Comparison of ENCODE assay signal across 4 cellular contexts in the genomic region with DNA sequence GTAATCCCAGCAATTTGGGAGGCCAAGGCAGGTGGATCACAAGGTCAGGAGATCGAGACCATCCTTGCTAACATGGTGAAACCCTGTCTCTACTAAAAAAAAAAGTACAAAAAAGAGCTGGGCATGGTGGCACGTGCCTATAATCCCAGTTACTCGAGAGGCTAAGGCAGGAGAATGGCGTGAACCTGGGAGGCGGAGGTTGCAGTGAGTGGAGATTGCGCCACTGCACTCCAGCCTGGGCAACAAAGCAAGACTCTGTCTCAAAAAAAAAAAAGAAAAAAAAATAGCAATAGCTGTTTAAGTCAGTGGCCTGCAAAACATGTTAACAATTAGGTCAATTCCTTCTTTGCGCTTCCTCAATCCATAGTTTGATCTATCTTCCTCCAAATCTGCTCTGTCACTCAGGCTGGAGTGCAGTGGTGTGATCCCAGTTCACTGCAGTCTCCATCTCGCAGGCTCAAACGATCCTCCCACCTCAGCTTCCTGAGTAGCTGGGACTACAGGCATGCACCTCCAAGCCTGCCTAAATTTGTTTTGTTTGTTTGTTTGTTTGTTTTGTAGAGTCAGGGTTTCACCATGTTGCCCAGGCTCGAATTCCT. TPM values are rescaled to one million over a fixed set of nuclear protein-coding genes. Genes with fewer than 3 reads are reported as not detected.
DNase-seq lines count a peak whose midpoint lies in the region; ATAC-seq, FAIRE-seq and TF ChIP-seq lines count a peak whose summit lies in the region.
"Not testable (repeated sequence)": the region's sequence is repeated elsewhere in the genome, so short reads cannot be mapped to it uniquely, and the experiment has no call there.
"Had no signal": no experiment of that assay in that cellular context is flagged by ENCODE, and none has a peak within 500 bp of the region (broad histone marks: within the 10 kb centered on the region; RNA-seq: fewer than 3 reads in every experiment).

No MANE protein-coding gene starts in this region.

- H3K27ac Mint-ChIP-seq in H9 = not testable (repeated sequence)

- not testable (repeated sequence) for H3K23ac ChIP-seq in H9 (ENCODE audit: insufficient read length, low read depth, low read length); mesenchymal stem cell (ENCODE audit: low read length in 2 of 2)

- H3K27me3 Mint-ChIP-seq in H9 (ENCODE audit: low read depth) = peaks cover 10% of the 10 kb centered on the region

- H2BK12ac ChIP-seq in H9 (ENCODE audit: insufficient read length, low read depth, low read length) = not testable (repeated sequence)
- H2BK12ac ChIP-seq in mesenchymal stem cell (ENCODE audit: low read length in 2 of 2) = peak overlapping the region in 1 of 2 experiments; percentile 80

- not testable (repeated sequence) for H3T11ph ChIP-seq in H9 (ENCODE audit: low read length)

- not testable (repeated sequence) for H3K9me3 ChIP-seq in H9 (ENCODE audit: control insufficient read depth, low read depth, low read length); K562 (replicated peaks; ENCODE audit: control insufficient read depth, insufficient read depth, low read depth, low read length); mesenchymal stem cell (ENCODE audit: control insufficient read depth, low read length)

- H2BK20ac ChIP-seq in H9 (ENCODE audit: low read depth, low read length, poor library complexity, severe bottlenecking) = not testable (repeated sequence)

- not testable (repeated sequence) for H3K4me3 ChIP-seq in K562; mesenchymal stem cell (ENCODE audit: insufficient read depth in 1 of 2, low read depth in 1 of 2, low read length in 2 of 2)

- not testable (repeated sequence) for H2AK5ac ChIP-seq in H9 (ENCODE audit: insufficient read length, low read length); mesenchymal stem cell (ENCODE audit: low read length, severe bottlenecking)

- H3K4me1 ChIP-seq in H9 (ENCODE audit: insufficient read depth, low read length); mesenchymal stem cell (ENCODE audit: control insufficient read depth, insufficient read depth, low read depth, low read length): not testable (repeated sequence)
- peaks cover 11 to 12% of the 10 kb centered on the region in 2 experiments for H3K4me1 ChIP-seq in K562 (replicated peaks in 1 of 2; ENCODE audit: control insufficient read depth in 2 of 2, insufficient read depth in 2 of 2, low read length in 2 of 2)

- H4K20me1 ChIP-seq in H9 (ENCODE audit: control insufficient read depth, insufficient read depth, insufficient read length); K562 (replicated peaks; ENCODE audit: control insufficient read depth, insufficient read depth, low read length): not testable (repeated sequence)

- H3K4me3 Mint-ChIP-seq in H9 = not testable (repeated sequence)

- not testable (repeated sequence) for H3K56ac ChIP-seq in H9 (ENCODE audit: insufficient read length, low read depth, low read length)

- BruUV-seq in K562 (replicated peaks; lab: Mats Ljungman, UMichigan) = not testable (repeated sequence)

- H3K9me3 Mint-ChIP-seq in H9 = peaks cover 16 to 20% of the 10 kb centered on the region in 2 experiments

- H3K36me3 Mint-ChIP-seq in H9 (ENCODE audit: insufficient read depth in 1 of 3, low read depth in 3 of 3) = peaks cover 3 to 17% (median 11%) of the 10 kb centered on the region in 3 experiments; a peak in 6 of 7 replicates

- not testable (repeated sequence) for H3K27ac ChIP-seq in H9 (ENCODE audit: insufficient read length, low read depth, low read length); K562 (ENCODE audit: extremely low read depth, low read depth, low read length); mesenchymal stem cell (ENCODE audit: low read length, poor library complexity, severe bottlenecking)

- H2BK120ac ChIP-seq in H9 (ENCODE audit: low read depth, low read length, poor library complexity, severe bottlenecking); mesenchymal stem cell (ENCODE audit: low read depth, low read length): not testable (repeated sequence)

- H3K36me3 ChIP-seq in K562 (ENCODE audit: control insufficient read depth, insufficient read depth, low read length); mesenchymal stem cell (ENCODE audit: control insufficient read depth in 1 of 2, insufficient read depth in 2 of 2, low read depth in 1 of 2, low read length in 2 of 2): not testable (repeated sequence)

- H3K9ac ChIP-seq in H9 (ENCODE audit: extremely low read depth, insufficient read length, low read length); K562 (ENCODE audit: insufficient read depth in 1 of 2, low read depth in 2 of 2, low read length in 2 of 2); mesenchymal stem cell (ENCODE audit: low read length): not testable (repeated sequence)

- not testable (repeated sequence) for H2BK5ac ChIP-seq in H9 (ENCODE audit: insufficient read length, low read length); mesenchymal stem cell (ENCODE audit: low read depth, low read length, poor library complexity, severe bottlenecking)

- H3K79me1 ChIP-seq in H9 (ENCODE audit: insufficient read depth, low read depth, low read length, poor library complexity, severe bottlenecking); mesenchymal stem cell (replicated peaks; ENCODE audit: low read length, poor library complexity, severe bottlenecking): not testable (repeated sequence)

- DNase-seq in H9; K562 (ENCODE audit: extremely low read depth in 1 of 4, low spot score in 3 of 4); mesenchymal stem cell: not testable (repeated sequence)

- not testable (repeated sequence) for H3K27me3 ChIP-seq in H9 (ENCODE audit: insufficient read depth, low read length); K562 (ENCODE audit: control insufficient read depth in 2 of 2, insufficient read depth in 2 of 2, low read length in 2 of 2); mesenchymal stem cell (ENCODE audit: control insufficient read depth in 1 of 2, insufficient read depth in 1 of 2, low read length in 2 of 2)

- TF ChIP-seq RAD21 in K562 (CRISPR knock-in tag; conservative IDR thresholded peaks at IDR 0.05 in 1 of 2, IDR thresholded peaks at IDR 0.05 in 1 of 2) = not testable (repeated sequence)

- ATAC-seq in K562 = peak; percentile 49; the same call in 2 of the 3 replicates

- H3K4me1 Mint-ChIP-seq in H9 = peaks cover 25 to 27% of the 10 kb centered on the region in 2 experiments

- in situ Hi-C loops in K562 (cut with MboI) = not testable (repeated sequence)

- not testable (repeated sequence) for TF ChIP-seq CTCF in H9 (conservative IDR thresholded peaks at IDR 0.05); K562 (IDR thresholded peaks at IDR 0.05 in 2 of 3, conservative IDR thresholded peaks at IDR 0.05 in 1 of 3; ENCODE audit: insufficient read depth in 2 of 3, low read depth in 1 of 3, low read length in 3 of 3)

- CTCF ChIA-PET in K562 (lab: Yijun Ruan, JAX; ENCODE audit: low intra/inter-chr PET ratio) = not testable (repeated sequence)

- not testable (repeated sequence) for H4K8ac ChIP-seq in H9 (replicated peaks; ENCODE audit: insufficient read length, low read depth, low read length)
- H4K8ac ChIP-seq in mesenchymal stem cell (ENCODE audit: low read length) = peak overlapping the region; percentile 12

- peak overlapping the region; percentile 34 for H3K18ac ChIP-seq in H9 (ENCODE audit: insufficient read length, low read depth, low read length)
- not testable (repeated sequence) for H3K18ac ChIP-seq in mesenchymal stem cell (ENCODE audit: low read depth in 1 of 2, low read length in 2 of 2)

- intact Hi-C loops in K562 (cut with micrococcal nuclease) = not testable (repeated sequence)

- POLR2A ChIA-PET in K562 (lab: Yijun Ruan, JAX) = interaction anchor here (1.1 kb wide), 1 partner anchor 10 kb away, joined by 5 read pairs; no protein-coding TSS in a partner anchor

- H2BK15ac ChIP-seq in H9 (ENCODE audit: low read depth, low read length); mesenchymal stem cell (ENCODE audit: low read depth, poor library complexity, severe bottlenecking): not testable (repeated sequence)

- H3K4me2 ChIP-seq in H9 (ENCODE audit: insufficient read depth, insufficient read length, low read length); K562 (ENCODE audit: insufficient read depth, low read length); mesenchymal stem cell (ENCODE audit: low read length, poor library complexity, severe bottlenecking): not testable (repeated sequence)

- not testable (repeated sequence) for H4K91ac ChIP-seq in H9 (ENCODE audit: insufficient read length, low read depth, low read length); mesenchymal stem cell (ENCODE audit: low read length)

- not testable (repeated sequence) for H3K23me2 ChIP-seq in H9 (ENCODE audit: insufficient read length, low read depth, low read length, poor library complexity, severe bottlenecking)

- H4K5ac ChIP-seq in H9 (ENCODE audit: insufficient read length, low read depth, low read length) = not testable (repeated sequence)

- H3K14ac ChIP-seq in H9 (ENCODE audit: insufficient read depth, low read length); mesenchymal stem cell (ENCODE audit: low read length in 2 of 2): not testable (repeated sequence)

- not testable (repeated sequence) for TF ChIP-seq POLR2A in K562 (conservative IDR thresholded peaks at IDR 0.05)

- H2AFZ ChIP-seq in H9 (ENCODE audit: low read length); K562 (ENCODE audit: low read depth, low read length); mesenchymal stem cell (ENCODE audit: low read depth, low read length): not testable (repeated sequence)

- TF ChIP-seq EP300 in K562 (IDR thresholded peaks at IDR 0.05; ENCODE audit: low read length) = not testable (repeated sequence)

- H3K9me1 ChIP-seq in K562 (ENCODE audit: control insufficient read depth, insufficient read depth, low read length) = not testable (repeated sequence)

- H3K79me2 ChIP-seq in H9 (ENCODE audit: insufficient read depth, low read length); K562 (ENCODE audit: control insufficient read depth, insufficient read depth, low read length): not testable (repeated sequence)

- H3K4ac ChIP-seq in H9 (ENCODE audit: low read depth, low read length); mesenchymal stem cell (ENCODE audit: low read depth in 1 of 2, low read length in 2 of 2): not testable (repeated sequence)

- WGBS in H9 (ENCODE audit: extremely low coverage, insufficient read length, low lambda C conversion rate) = no CpG with 5 or more reads among the region's 10 CpGs
- 35% methylated on average over 8 of the region's 10 CpGs for WGBS in K562 (ENCODE audit: insufficient coverage, low coverage, missing lambda C conversion rate)
- WGBS in mesenchymal stem cell = 95% methylated on average over 8 of the region's 10 CpGs

- FAIRE-seq in K562 (lab: Jason Lieb, UNC) = not testable (repeated sequence)

RNA-seq across cellular contexts. Expression of a gene that starts 14.9 kb away (rescaled TPM):
- total RNA-seq in H9 (2021) (5.8 and 6.4 TPM in 2 replicates), K562 (2014; rRNA removed) (4.9 and 5.7 TPM in 2 replicates), K562 (2014; rRNA removed; fragmentation: Illumina TruSeq; extraction: Trizol) (3.4 and 3.7 TPM in 2 replicates), K562 (2015; rRNA removed; fragmentation: Illumina TruSeq; extraction: Trizol) (3.8 and 4.0 TPM in 2 replicates), K562 (2021) (4.1 and 4.5 TPM in 2 replicates)
- total RNA-seq in K562 (2011; cell fraction: chromatin; rRNA removed; ENCODE audit: low replicate concordance) = 2.5 and 7.2 TPM in 2 replicates
- total RNA-seq in K562 (2011; cell fraction: nucleolus; rRNA removed) = 10.1 and 13.0 TPM in 2 replicates
- total RNA-seq in K562 (2011; cell fraction: nucleoplasm; rRNA removed) = 7.0 and 8.1 TPM in 2 replicates
- polyA plus RNA-seq in K562 (2011; rRNA removed) (5.3 and 7.1 TPM in 2 replicates), K562 (2014; fragmentation: Illumina TruSeq; extraction: Trizol) (3.6 and 4.6 TPM in 2 replicates), K562 (2014; fragmentation: Nextera tagmentation; extraction: Ambion mirVana) (1 to 10 TPM; 1.6 to 2.6 TPM), K562 (2014; rRNA removed) (6.1 and 9.6 TPM in 2 replicates)
- polyA plus RNA-seq in K562 (2011; cell fraction: cytosol; rRNA removed) = 6.2 and 20.5 TPM in 2 replicates
- 2.5 and 4.1 TPM in 2 replicates for polyA plus RNA-seq in K562 (2011; cell fraction: nucleus; rRNA removed)
- 5.5 and 7.4 TPM in 2 replicates for polyA plus RNA-seq in K562 (2012)
- 2.6 and 3.9 TPM in 2 replicates for polyA minus RNA-seq in K562 (2011; rRNA and poly(A)+ RNA removed)
- 2.5 and 3.1 TPM in 2 replicates for polyA minus RNA-seq in K562 (2011; cell fraction: cytosol; rRNA and poly(A)+ RNA removed)
- polyA minus RNA-seq in K562 (2011; cell fraction: nucleus; rRNA and poly(A)+ RNA removed) = 0.81 and 1.3 TPM in 2 replicates
- 44.9 TPM for polyA plus RNA-seq in mesenchymal stem cell (2013, experiment 1 of 2)
- polyA plus RNA-seq in mesenchymal stem cell (2013, experiment 2 of 2) = 46.0 TPM
- total RNA-seq: CD4-positive, CD25-positive, alpha-beta regulatory T cell had no signal

RNA-seq across cellular contexts. Expression of a gene that starts 39.7 kb away (rescaled TPM):
- 27.8 and 28.4 TPM in 2 replicates for total RNA-seq in H9 (2021)
- total RNA-seq in K562 (2011; cell fraction: chromatin; rRNA removed; ENCODE audit: low replicate concordance) = 8.9 and 14.8 TPM in 2 replicates
- 12.9 and 17.7 TPM in 2 replicates for total RNA-seq in K562 (2011; cell fraction: nucleolus; rRNA removed)
- total RNA-seq in K562 (2011; cell fraction: nucleoplasm; rRNA removed) = 14.7 and 15.8 TPM in 2 replicates
- 10.1 and 13.3 TPM in 2 replicates for total RNA-seq in K562 (2014; rRNA removed)
- 8.6 and 9.7 TPM in 2 replicates for total RNA-seq in K562 (2014; rRNA removed; fragmentation: Illumina TruSeq; extraction: Trizol)
- 10.9 and 11.2 TPM in 2 replicates for total RNA-seq in K562 (2015; rRNA removed; fragmentation: Illumina TruSeq; extraction: Trizol)
- 9.8 and 10.4 TPM in 2 replicates for total RNA-seq in K562 (2021)
- 6.9 and 8.8 TPM in 2 replicates for polyA plus RNA-seq in K562 (2011; rRNA removed)
- polyA plus RNA-seq in K562 (2011; cell fraction: cytosol; rRNA removed) = 6.7 and 7.4 TPM in 2 replicates
- 11.6 and 12.1 TPM in 2 replicates for polyA plus RNA-seq in K562 (2011; cell fraction: nucleus; rRNA removed)
- 12.0 and 25.9 TPM in 2 replicates for polyA plus RNA-seq in K562 (2012)
- polyA plus RNA-seq in K562 (2014; fragmentation: Illumina TruSeq; extraction: Trizol) = 10.3 and 11.0 TPM in 2 replicates
- 1 to 10 TPM; 7.3 to 9.1 TPM for polyA plus RNA-seq in K562 (2014; fragmentation: Nextera tagmentation; extraction: Ambion mirVana)
- polyA plus RNA-seq in K562 (2014; rRNA removed) = 5.5 and 6.9 TPM in 2 replicates
- polyA minus RNA-seq in K562 (2011; rRNA and poly(A)+ RNA removed) = 5.5 TPM in 2 replicates
- 4.8 and 5.4 TPM in 2 replicates for polyA minus RNA-seq in K562 (2011; cell fraction: cytosol; rRNA and poly(A)+ RNA removed)
- polyA minus RNA-seq in K562 (2011; cell fraction: nucleus; rRNA and poly(A)+ RNA removed) = 2.7 and 3.4 TPM in 2 replicates
- polyA plus RNA-seq in mesenchymal stem cell (2013, experiment 1 of 2) = 30.3 TPM
- polyA plus RNA-seq in mesenchymal stem cell (2013, experiment 2 of 2) = 30.4 TPM

RNA-seq across cellular contexts. Expression of a gene that starts 39.7 kb away (rescaled TPM):
- total RNA-seq in H9 (2021) = 23.0 and 24.7 TPM in 2 replicates
- 0.18 and 0.23 TPM in 2 replicates for total RNA-seq in K562 (2011; cell fraction: chromatin; rRNA removed; ENCODE audit: low replicate concordance)
- 0.13 and 0.17 TPM in 2 replicates for total RNA-seq in K562 (2011; cell fraction: nucleolus; rRNA removed)
- 0.15 TPM in 1 of 2 replicates, not detected in the other for total RNA-seq in K562 (2011; cell fraction: nucleoplasm; rRNA removed)
- total RNA-seq in K562 (2014; rRNA removed) = not detected in 2 replicates
- 0.03 TPM in 1 of 2 replicates, not detected in the other for total RNA-seq in K562 (2014; rRNA removed; fragmentation: Illumina TruSeq; extraction: Trizol)
- total RNA-seq in K562 (2015; rRNA removed; fragmentation: Illumina TruSeq; extraction: Trizol) = 0.07 and 0.08 TPM in 2 replicates
- total RNA-seq in K562 (2021) = 0.09 TPM in 1 of 2 replicates, not detected in the other
- polyA plus RNA-seq in K562 (2011; rRNA removed) = 0.03 and 0.05 TPM in 2 replicates
- 0.04 and 0.09 TPM in 2 replicates for polyA plus RNA-seq in K562 (2011; cell fraction: cytosol; rRNA removed)
- 0.10 and 0.13 TPM in 2 replicates for polyA plus RNA-seq in K562 (2011; cell fraction: nucleus; rRNA removed)
- polyA plus RNA-seq in K562 (2012) = 0.09 and 0.19 TPM in 2 replicates
- 0.03 and 0.04 TPM in 2 replicates for polyA plus RNA-seq in K562 (2014; fragmentation: Illumina TruSeq; extraction: Trizol)
- not detected for polyA plus RNA-seq in K562 (2014; fragmentation: Nextera tagmentation; extraction: Ambion mirVana)
- not detected in 2 replicates for polyA plus RNA-seq in K562 (2014; rRNA removed)
- polyA minus RNA-seq in K562 (2011; rRNA and poly(A)+ RNA removed) = 0.06 TPM in 1 of 2 replicates, not detected in the other
- polyA minus RNA-seq in K562 (2011; cell fraction: cytosol; rRNA and poly(A)+ RNA removed) = not detected in 2 replicates
- 0.13 and 0.22 TPM in 2 replicates for polyA minus RNA-seq in K562 (2011; cell fraction: nucleus; rRNA and poly(A)+ RNA removed)
- polyA plus RNA-seq in mesenchymal stem cell (2013, experiment 1 of 2) = 0.01 TPM
- 0.01 TPM for polyA plus RNA-seq in mesenchymal stem cell (2013, experiment 2 of 2)
- total RNA-seq: CD4-positive, CD25-positive, alpha-beta regulatory T cell had no signal

Comparison
In these comparisons a context has a peak if more than half of its experiments do, and no peak if none do; other contexts are left out.
1. RNA of a gene that starts 39.7 kb away (total RNA-seq): 23.0 to 24.7 TPM in H9; 0.03 to 0.23 TPM in K562; every median in the first group is over 10 times any median in the second.